10 cellular contexts compared by ENCODE assay signal in the genomic region with DNA sequence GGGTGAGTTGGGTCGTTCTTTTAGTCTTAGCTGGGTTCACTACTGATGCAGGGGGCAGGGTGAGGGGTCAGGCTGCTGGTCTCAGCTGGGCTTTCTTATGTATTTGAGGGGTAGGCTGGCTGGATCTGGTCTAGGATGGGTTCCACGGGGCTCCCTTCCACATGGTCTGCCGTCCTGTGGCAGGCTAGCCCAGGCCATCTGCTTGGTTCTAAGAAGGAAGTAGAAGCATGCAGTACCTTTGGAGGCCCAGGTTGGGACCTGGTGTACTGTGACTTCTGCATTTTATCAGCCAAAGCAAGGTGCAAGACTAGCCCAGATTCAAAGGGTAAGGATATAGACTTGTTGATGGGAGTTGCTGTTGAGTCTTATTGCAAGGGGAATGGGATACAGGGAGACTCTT. TPM values are rescaled to one million over a fixed set of nuclear protein-coding genes. Genes with fewer than 3 reads are reported as not detected.
A peak's percentile ranks its signal among the peaks of the same experiment; 100 is the strongest.
DNase-seq lines count a peak whose midpoint lies in the region; ATAC-seq, FAIRE-seq and TF ChIP-seq lines count a peak whose summit lies in the region.
"Had no signal": no experiment of that assay in that cellular context is flagged by ENCODE, and none has a peak within 500 bp of the region (broad histone marks: within the 10 kb centered on the region; RNA-seq: fewer than 3 reads in every experiment).

No MANE protein-coding gene starts in this region.

- POLR2A ChIA-PET in GM12878 (lab: Charles Lee): interaction anchor here (1.4 kb wide), 1 partner anchor 95 kb away, joined by 4 read pairs; no protein-coding TSS in a partner anchor

- no peak for FAIRE-seq in GM12878 (lab: Jason Lieb, UNC)

- RAD21 ChIA-PET in GM12878 (lab: Charles Lee; ENCODE audit: unreplicated experiment): interaction anchor here (1.0 to 3.7 kb wide), 5 partner anchors 12 to 100 kb away, joined by 3 to 23 read pairs (median 4); no protein-coding TSS in a partner anchor

- TF ChIP-seq RAD21 in GM12878 (IDR thresholded peaks at IDR 0.05; ENCODE audit: insufficient read depth, low read depth, low read length): no peak

- WGBS in GM12878 (ENCODE audit: insufficient coverage, insufficient replicate concordance, low lambda C conversion rate, missing lambda C conversion rate): 59% methylated on average over 3 of the region's 3 CpGs

- H3K9me3 ChIP-seq in BLaER1 (peaks cover 26% of the 10 kb centered on the region), GM12878 (replicated peaks; ENCODE audit: control insufficient read depth, insufficient read depth, low read length) (no peaks in the 10 kb centered on the region; the same call in 2 of the 3 replicates)
- H3K9me3 ChIP-seq: HAP-1 had no signal

- intact Hi-C loops in GM12878 (cut with micrococcal nuclease; ENCODE audit: unreplicated experiment): no loop called here

- in situ Hi-C loops in GM12878 (cut with MboI): no loop called here

- peak overlapping the region; percentile 52 for H3K4me2 ChIP-seq in BLaER1
- H3K4me2 ChIP-seq in GM12878 (ENCODE audit: control insufficient read depth, insufficient read depth): peak overlapping the region; percentile 78

- TF ChIP-seq EP300 in GM12878 (IDR thresholded peaks at IDR 0.05; ENCODE audit: borderline replicate concordance in 1 of 2, control insufficient read depth in 1 of 2, low read depth in 2 of 2, low read length in 2 of 2): no peak

- H3K4me3 ChIP-seq in BLaER1 (no peak overlapping the region), GM12878 (no peak overlapping the region)
- H3K4me3 ChIP-seq: HAP-1 had no signal

- TF ChIP-seq POLR2A in GM12878 (IDR thresholded peaks at IDR 0.05; ENCODE audit: low read depth, low read length): no peak

- DNase-seq in GM12878 (ENCODE audit: low read depth, low spot score) (no peak), DMS53 (lab: John Stamatoyannopoulos, UW) (no peak), NCI-H526 (lab: John Stamatoyannopoulos, UW) (no peak), HK-2 (ENCODE audit: unreplicated experiment) (no peak), glomerular visceral epithelial cell (ENCODE audit: extremely low spot score) (no peak)
- DNase-seq: NCI-H2107 had no signal

- CTCF ChIA-PET in GM12878 (lab: Yijun Ruan, JAX): interaction anchor here (1.2 to 6.7 kb wide), 5 partner anchors 12 to 101 kb away, joined by 4 to 62 read pairs (median 5); no protein-coding TSS in a partner anchor

- H3K9ac ChIP-seq in BLaER1 (no peak overlapping the region), GM12878 (ENCODE audit: control insufficient read depth, insufficient read depth, low read length) (no peak overlapping the region)

- peaks cover 82% of the 10 kb centered on the region for H3K79me2 ChIP-seq in GM12878 (ENCODE audit: control insufficient read depth, insufficient read depth, low read length)

- H3K27ac ChIP-seq in BLaER1 (0 out of 2 replicates have a peak overlapping the region, but pooled peaks have one; percentile 19), GM12878 (ENCODE audit: control insufficient read depth, insufficient read depth) (peak overlapping the region; percentile 70)

- no TSS peak for BruUV-seq in GM12878 (replicated peaks; lab: Mats Ljungman, UMichigan)

- H2AFZ ChIP-seq in GM12878 (ENCODE audit: control insufficient read depth, low read depth, low read length): no peak overlapping the region

- H4K20me1 ChIP-seq in BLaER1 (peaks cover 95% of the 10 kb centered on the region), GM12878 (ENCODE audit: control insufficient read depth, insufficient read depth) (no peaks in the 10 kb centered on the region)

- H3K27me3 ChIP-seq in BLaER1 (no peaks in the 10 kb centered on the region), GM12878 (replicated peaks in 1 of 2; ENCODE audit: control insufficient read depth in 2 of 2, insufficient read depth in 2 of 2, low read length in 1 of 2) (no peaks in the 10 kb centered on the region)

- no peak for TF ChIP-seq CTCF in GM12878 (IDR thresholded peaks at IDR 0.05 in 2 of 3, conservative IDR thresholded peaks at IDR 0.05 in 1 of 3; ENCODE audit: control insufficient read depth in 2 of 3, extremely low read depth in 1 of 3, insufficient read depth in 1 of 3, low read depth in 3 of 3, low read length in 3 of 3)

- H3K36me3 ChIP-seq in BLaER1 (peaks cover 47% of the 10 kb centered on the region), GM12878 (ENCODE audit: control insufficient read depth in 2 of 2, insufficient read depth in 2 of 2, low read length in 1 of 2) (no peaks in the 10 kb centered on the region; a peak in 3 of 4 replicates)
- H3K36me3 ChIP-seq: HAP-1 had no signal

- ATAC-seq in GM18511 (IDR thresholded peaks at IDR 0.05; ENCODE audit: unreplicated experiment) (peak; percentile 56), HG03460 (IDR thresholded peaks at IDR 0.05; ENCODE audit: unreplicated experiment) (peak; percentile 40), GM12878 (peak; percentile 69)

- SMC1A ChIA-PET in GM12878 (lab: Charles Lee; ENCODE audit: uncharacterized antibody, unreplicated experiment): interaction anchor here (0.6 to 4.7 kb wide), 8 partner anchors 12 to 97 kb away, joined by 3 to 43 read pairs (median 3); no protein-coding TSS in a partner anchor

- H3K4me1 ChIP-seq in BLaER1 (peaks cover 57% of the 10 kb centered on the region), GM12878 (ENCODE audit: control insufficient read depth, insufficient read depth, low read length) (peaks cover 38% of the 10 kb centered on the region)
- H3K4me1 ChIP-seq: HAP-1 had no signal

TF ChIP-seq in GM12878, 131 proteins besides CTCF, POLR2A, EP300 and RAD21:
- no peak for TF ChIP-seq TBL1XR1 (IDR thresholded peaks at IDR 0.05; ENCODE audit: low read depth, low read length)
- TF ChIP-seq, protein P1, sequence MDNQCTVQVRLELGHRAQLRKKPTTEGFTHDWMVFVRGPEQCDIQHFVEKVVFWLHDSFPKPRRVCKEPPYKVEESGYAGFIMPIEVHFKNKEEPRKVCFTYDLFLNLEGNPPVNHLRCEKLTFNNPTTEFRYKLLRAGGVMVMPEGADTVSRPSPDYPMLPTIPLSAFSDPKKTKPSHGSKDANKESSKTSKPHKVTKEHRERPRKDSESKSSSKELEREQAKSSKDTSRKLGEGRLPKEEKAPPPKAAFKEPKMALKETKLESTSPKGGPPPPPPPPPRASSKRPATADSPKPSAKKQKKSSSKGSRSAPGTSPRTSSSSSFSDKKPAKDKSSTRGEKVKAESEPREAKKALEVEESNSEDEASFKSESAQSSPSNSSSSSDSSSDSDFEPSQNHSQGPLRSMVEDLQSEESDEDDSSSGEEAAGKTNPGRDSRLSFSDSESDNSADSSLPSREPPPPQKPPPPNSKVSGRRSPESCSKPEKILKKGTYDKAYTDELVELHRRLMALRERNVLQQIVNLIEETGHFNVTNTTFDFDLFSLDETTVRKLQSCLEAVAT (IDR thresholded peaks at IDR 0.05): no peak
- no peak for TF ChIP-seq BACH1 (IDR thresholded peaks at IDR 0.05; ENCODE audit: borderline replicate concordance)
- 0 out of 2 replicates have a peak, but pooled peaks have one; percentile 37 for TF ChIP-seq SPI1 (IDR thresholded peaks at IDR 0.05; ENCODE audit: borderline replicate concordance, insufficient read depth, low read depth, low read length)
- no peak for TF ChIP-seq CREB1 (IDR thresholded peaks at IDR 0.05; ENCODE audit: low read depth)
- TF ChIP-seq KAT2A (conservative IDR thresholded peaks at IDR 0.05; ENCODE audit: control insufficient read depth, low read depth, low read length): no peak
- no peak for TF ChIP-seq IKZF1 (conservative IDR thresholded peaks at IDR 0.05)
- TF ChIP-seq TCF3 (IDR thresholded peaks at IDR 0.05; ENCODE audit: borderline replicate concordance, insufficient read depth, low read depth, low read length): no peak

RNA-seq across cellular contexts. Expression of a gene that starts 35.5 kb away (rescaled TPM):
- total RNA-seq in GM12878 (2013; cell fraction: nucleolus; rRNA removed): 135 and 137 TPM in 2 replicates
- 54.3 and 54.6 TPM in 2 replicates for total RNA-seq in GM12878 (2014; rRNA removed)
- total RNA-seq in GM12878 (2014; rRNA removed; fragmentation: Illumina TruSeq; extraction: Trizol): 53.7 and 54.0 TPM in 2 replicates
- total RNA-seq in GM12878 (2021): 104 and 109 TPM in 2 replicates
- 32.2 TPM for polyA plus RNA-seq in GM12878 (2011; ENCODE audit: low read depth)
- 30.1 and 31.5 TPM in 2 replicates for polyA plus RNA-seq in GM12878 (2011; rRNA removed)
- polyA plus RNA-seq in GM12878 (2011; cell fraction: cytosol; rRNA removed): 34.4 and 35.9 TPM in 2 replicates
- polyA plus RNA-seq in GM12878 (2011; cell fraction: nucleus; rRNA removed): 27.6 and 27.9 TPM in 2 replicates
- polyA plus RNA-seq in GM12878 (2012): 33.0 and 39.4 TPM in 2 replicates
- 55.3 and 58.4 TPM in 2 replicates for polyA plus RNA-seq in GM12878 (2014; fragmentation: Illumina TruSeq; extraction: Trizol)
- 1 to 10 TPM; 9.1 to 9.8 TPM for polyA plus RNA-seq in GM12878 (2014; fragmentation: Nextera tagmentation; extraction: Ambion mirVana)
- polyA plus RNA-seq in GM12878 (2014; rRNA removed): 40.2 and 40.9 TPM in 2 replicates
- polyA plus RNA-seq in GM12878 (2016; fragmentation: Nextera tagmentation; extraction: Ambion mirVana): 1 to 10 TPM; 4.9 to 6.3 TPM
- polyA minus RNA-seq in GM12878 (2011; rRNA and poly(A)+ RNA removed): 126 and 130 TPM in 2 replicates
- polyA minus RNA-seq in GM12878 (2011; cell fraction: cytosol; rRNA and poly(A)+ RNA removed): 31.1 and 35.7 TPM in 2 replicates
- 117 and 129 TPM in 2 replicates for polyA minus RNA-seq in GM12878 (2011; cell fraction: nucleus; rRNA and poly(A)+ RNA removed)
